Comparison of ENCODE assay signal across 24 cellular contexts in genomic region chr3:12862387-12862786, GRCh38. TPM values are rescaled to one million over a fixed set of nuclear protein-coding genes. Genes with fewer than 3 reads are reported as not detected.
DNase-seq lines count a peak whose midpoint lies in the region; ATAC-seq, FAIRE-seq and TF ChIP-seq lines count a peak whose summit lies in the region.
"Had no signal": no experiment of that assay in that cellular context is flagged by ENCODE, and none has a peak within 500 bp of the region (broad histone marks: within the 10 kb centered on the region; RNA-seq: fewer than 3 reads in every experiment).

No MANE protein-coding gene starts in this region.

- no peaks in the 10 kb centered on the region for H4K20me1 ChIP-seq in BLaER1
- H4K20me1 ChIP-seq in BLaER1 treated with 17β-estradiol and CSF1 and Interleukin-3, amounts not matched to agents 10 nM and 100 nM, result no peaks in the 10 kb centered on the region
- no peaks in the 10 kb centered on the region for H4K20me1 ChIP-seq in K562 (replicated peaks; ENCODE audit: control insufficient read depth, insufficient read depth, low read length)

- FAIRE-seq in K562 (lab: Jason Lieb, UNC), result no peak
- FAIRE-seq: A204.1, GM12878, GM12892, GM18507 had no signal

- no peaks in the 10 kb centered on the region for H3K9me1 ChIP-seq in K562 (ENCODE audit: control insufficient read depth, insufficient read depth, low read length)

- H3K27ac ChIP-seq in BLaER1 (no peak overlapping the region), K562 (ENCODE audit: extremely low read depth, low read depth, low read length) (no peak overlapping the region)
- H3K27ac ChIP-seq in BLaER1 treated with 17β-estradiol and CSF1 and Interleukin-3, amounts not matched to agents 10 nM and 100 nM, result no peak overlapping the region

- H3K4me1 ChIP-seq in BLaER1, result peaks cover 17% of the 10 kb centered on the region
- H3K4me1 ChIP-seq in BLaER1 treated with 17β-estradiol and CSF1 and Interleukin-3, amounts not matched to agents 10 nM and 100 nM, result peaks cover 0 to 20% (median 12%) of the 10 kb centered on the region in 10 experiments; a peak in 13 of 20 replicates
- peaks cover 7 to 18% of the 10 kb centered on the region in 2 experiments; a peak in 4 of 5 replicates for H3K4me1 ChIP-seq in K562 (replicated peaks in 1 of 2; ENCODE audit: control insufficient read depth in 2 of 2, insufficient read depth in 2 of 2, low read length in 2 of 2)
- H3K4me1 ChIP-seq: BE2C had no signal

- H3K36me3 ChIP-seq in BLaER1 (no peaks in the 10 kb centered on the region), K562 (ENCODE audit: control insufficient read depth, insufficient read depth, low read length) (no peaks in the 10 kb centered on the region)
- 0 out of 22 replicates have a peak, but pooled peaks cover 0 to 4% (median 0%) of the 10 kb centered on the region in 11 experiments for H3K36me3 ChIP-seq in BLaER1 treated with 17β-estradiol and CSF1 and Interleukin-3, amounts not matched to agents 10 nM and 100 nM
- H3K36me3 ChIP-seq: BE2C had no signal

- TF ChIP-seq RAD21 in K562 (CRISPR knock-in tag; conservative IDR thresholded peaks at IDR 0.05 in 1 of 2, IDR thresholded peaks at IDR 0.05 in 1 of 2), result no peak

- no peaks in the 10 kb centered on the region for H3K79me2 ChIP-seq in K562 (ENCODE audit: control insufficient read depth, insufficient read depth, low read length)

- ATAC-seq in K562, result no peak; the same call in 1 of the 3 replicates
- no peak for ATAC-seq in HG03045 (IDR thresholded peaks at IDR 0.05; ENCODE audit: unreplicated experiment)
- ATAC-seq in HG02884 (IDR thresholded peaks at IDR 0.05; ENCODE audit: unreplicated experiment), result no peak
- ATAC-seq: GM12878 had no signal

- no peaks in the 10 kb centered on the region for H3K27me3 ChIP-seq in BLaER1
- H3K27me3 ChIP-seq in BLaER1 treated with 17β-estradiol and CSF1 and Interleukin-3, amounts not matched to agents 10 nM and 100 nM, result no peaks in the 10 kb centered on the region
- H3K27me3 ChIP-seq in K562 (ENCODE audit: control insufficient read depth in 2 of 2, insufficient read depth in 2 of 2, low read length in 2 of 2), result no peaks in the 10 kb centered on the region
- H3K27me3 ChIP-seq: BE2C had no signal

- CTCF ChIA-PET in K562 (lab: Yijun Ruan, JAX; ENCODE audit: low intra/inter-chr PET ratio), result no interaction called here

- POLR2A ChIA-PET in K562 (lab: Yijun Ruan, JAX), result interaction anchor here (0.9 to 3.4 kb wide), 5 partner anchors 9 to 30 kb away, joined by 3 to 14 read pairs (median 5); partner anchors contain the start of gene RPL32

- H2AFZ ChIP-seq in K562 (ENCODE audit: low read depth, low read length), result peak overlapping the region; percentile 76

- in situ Hi-C loops in K562 (cut with MboI), result no loop called here

- peaks cover 20% of the 10 kb centered on the region for H3K9me3 ChIP-seq in BLaER1
- peaks cover 20 to 31% (median 25%) of the 10 kb centered on the region in 11 experiments for H3K9me3 ChIP-seq in BLaER1 treated with 17β-estradiol and CSF1 and Interleukin-3, amounts not matched to agents 10 nM and 100 nM (replicated peaks in 1 of 11)
- peaks cover 10% of the 10 kb centered on the region for H3K9me3 ChIP-seq in K562 (replicated peaks; ENCODE audit: control insufficient read depth, insufficient read depth, low read depth, low read length)
- H3K9me3 ChIP-seq: BE2C had no signal

- peak overlapping the region; percentile 38 for H3K4me2 ChIP-seq in BLaER1
- peak overlapping the region in 7 of 11 experiments; percentile 12 to 57 (median 36); a peak in 12 of 22 replicates for H3K4me2 ChIP-seq in BLaER1 treated with 17β-estradiol and CSF1 and Interleukin-3, amounts not matched to agents 10 nM and 100 nM
- H3K4me2 ChIP-seq in K562 (ENCODE audit: insufficient read depth, low read length), result no peak overlapping the region; the same call in 1 of the 2 replicates

- TF ChIP-seq CTCF in K562 (IDR thresholded peaks at IDR 0.05 in 2 of 3, conservative IDR thresholded peaks at IDR 0.05 in 1 of 3; ENCODE audit: insufficient read depth in 2 of 3, low read depth in 1 of 3, low read length in 3 of 3), result no peak

- intact Hi-C loops in K562 (cut with micrococcal nuclease), result no loop called here

- whole genome bisulfite sequencing in K562 (ENCODE audit: insufficient coverage, low coverage, missing lambda C conversion rate), result 67% methylated on average over 8 of the region's 8 CpGs

- TF ChIP-seq EP300 in K562 (IDR thresholded peaks at IDR 0.05; ENCODE audit: low read length), result no peak

- DNase-seq in K562 (ENCODE audit: extremely low read depth in 1 of 4, low spot score in 3 of 4) (no peak), kidney glomerular epithelial cell (lab: John Stamatoyannopoulos, UW) (no peak)
- DNase-seq: 8988T; ACHN; BE2C; C1 segment of cervical spinal cord; CD4-positive, CD25-positive, alpha-beta regulatory T cell; CD8-positive, alpha-beta memory T cell; COR-L47; DMS 273 treated with DMSO at 0.1 percent for 48 hours; DMS153; DMS53; DMS79; DND-41; EL; GDM1 had no signal

- H3K4me3 ChIP-seq in BLaER1, result no peak overlapping the region
- H3K4me3 ChIP-seq in BLaER1 treated with 17β-estradiol and CSF1 and Interleukin-3, amounts not matched to agents 10 nM and 100 nM, result no peak overlapping the region
- H3K4me3 ChIP-seq in K562, result no peak overlapping the region
- H3K4me3 ChIP-seq: GM12878 had no signal

- BruUV-seq in K562 (replicated peaks; lab: Mats Ljungman, UMichigan), result no TSS peak

- H3K9ac ChIP-seq in BLaER1 (no peak overlapping the region), K562 (ENCODE audit: insufficient read depth in 1 of 2, low read depth in 2 of 2, low read length in 2 of 2) (no peak overlapping the region; a peak in 1 of 4 replicates)
- H3K9ac ChIP-seq in BLaER1 treated with 17β-estradiol and CSF1 and Interleukin-3, amounts not matched to agents 10 nM and 100 nM, result no peak overlapping the region

- no peak for TF ChIP-seq POLR2A in K562 (conservative IDR thresholded peaks at IDR 0.05)

TF ChIP-seq in K562, 482 proteins besides CTCF, POLR2A, EP300 and RAD21 (continues in another document):
- TF ChIP-seq, protein P1, sequence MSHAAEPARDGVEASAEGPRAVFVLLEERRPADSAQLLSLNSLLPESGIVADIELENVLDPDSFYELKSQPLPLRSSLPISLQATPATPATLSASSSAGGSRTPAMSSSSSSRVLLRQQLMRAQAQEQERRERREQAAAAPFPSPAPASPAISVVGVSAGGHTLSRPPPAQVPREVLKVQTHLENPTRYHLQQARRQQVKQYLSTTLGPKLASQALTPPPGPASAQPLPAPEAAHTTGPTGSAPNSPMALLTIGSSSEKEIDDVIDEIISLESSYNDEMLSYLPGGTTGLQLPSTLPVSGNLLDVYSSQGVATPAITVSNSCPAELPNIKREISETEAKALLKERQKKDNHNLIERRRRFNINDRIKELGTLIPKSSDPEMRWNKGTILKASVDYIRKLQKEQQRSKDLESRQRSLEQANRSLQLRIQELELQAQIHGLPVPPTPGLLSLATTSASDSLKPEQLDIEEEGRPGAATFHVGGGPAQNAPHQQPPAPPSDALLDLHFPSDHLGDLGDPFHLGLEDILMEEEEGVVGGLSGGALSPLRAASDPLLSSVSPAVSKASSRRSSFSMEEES (CRISPR knock-in tag; IDR thresholded peaks at IDR 0.05), result no peak
- no peak for TF ChIP-seq RBM17 (IDR thresholded peaks at IDR 0.05; ENCODE audit: borderline replicate concordance, low read depth, low read length)
- no peak for TF ChIP-seq SP1 (CRISPR knock-in tag; IDR thresholded peaks at IDR 0.05)
- no peak for TF ChIP-seq MYNN (IDR thresholded peaks at IDR 0.05)
- TF ChIP-seq MYNN (CRISPR knock-in tag; IDR thresholded peaks at IDR 0.05), result no peak
- peak; percentile 38; the same call in 1 of the 2 replicates for TF ChIP-seq TAL1 (IDR thresholded peaks at IDR 0.05)
- no peak for TF ChIP-seq GTF2B (IDR thresholded peaks at IDR 0.05; ENCODE audit: extremely low read depth, insufficient read length)
- TF ChIP-seq MEIS2 (IDR thresholded peaks at IDR 0.05; ENCODE audit: partially characterized antibody), result peak; percentile 71
- no peak for TF ChIP-seq BRCA1 (IDR thresholded peaks at IDR 0.05)
- TF ChIP-seq BRCA1 (CRISPR knock-in tag; IDR thresholded peaks at IDR 0.05), result no peak
- no peak for TF ChIP-seq SIN3B (IDR thresholded peaks at IDR 0.05; ENCODE audit: low read depth)
- peak; percentile 69 for TF ChIP-seq TEAD4 (IDR thresholded peaks at IDR 0.05; ENCODE audit: low read length)
- TF ChIP-seq TEAD4 (CRISPR knock-in tag; IDR thresholded peaks at IDR 0.05; ENCODE audit: borderline replicate concordance), result no peak
- TF ChIP-seq TCF3 (CRISPR knock-in tag; IDR thresholded peaks at IDR 0.05), result peak; percentile 49
- 0 out of 2 replicates have a peak, but pooled peaks have one; percentile 29 for TF ChIP-seq ARID1B (IDR thresholded peaks at IDR 0.05)
- TF ChIP-seq SMAD1 (IDR thresholded peaks at IDR 0.05; ENCODE audit: low read depth, low read length, partially characterized antibody), result no peak
- TF ChIP-seq CBFA2T2 (conservative IDR thresholded peaks at IDR 0.05), result peak; percentile 32; the same call in 1 of the 2 replicates
- no peak for TF ChIP-seq SMARCA4 (IDR thresholded peaks at IDR 0.05)

RNA-seq across cellular contexts. Expression of gene RPL32, which starts 21.0 kb away (rescaled TPM):
- 321 and 449 TPM in 2 replicates for total RNA-seq in K562 (2011; cell fraction: chromatin; rRNA removed; ENCODE audit: low replicate concordance)
- 553 and 562 TPM in 2 replicates for total RNA-seq in K562 (2011; cell fraction: nucleolus; rRNA removed)
- total RNA-seq in K562 (2011; cell fraction: nucleoplasm; rRNA removed), result 913 and 2,354 TPM in 2 replicates
- total RNA-seq in K562 (2014; rRNA removed), result 3,132 and 3,347 TPM in 2 replicates
- total RNA-seq in K562 (2014; rRNA removed; fragmentation: Illumina TruSeq; extraction: Trizol), result 4,513 and 4,632 TPM in 2 replicates
- 4,527 and 4,779 TPM in 2 replicates for total RNA-seq in K562 (2015; rRNA removed; fragmentation: Illumina TruSeq; extraction: Trizol)
- total RNA-seq in K562 (2021), result 2,738 and 3,009 TPM in 2 replicates
- polyA plus RNA-seq in K562 (2011; rRNA removed), result 4,861 and 5,231 TPM in 2 replicates
- 2,530 and 2,776 TPM in 2 replicates for polyA plus RNA-seq in K562 (2011; cell fraction: cytosol; rRNA removed)
- 1,377 and 2,422 TPM in 2 replicates for polyA plus RNA-seq in K562 (2011; cell fraction: nucleus; rRNA removed)
- 4,850 and 6,211 TPM in 2 replicates for polyA plus RNA-seq in K562 (2012)
- polyA plus RNA-seq in K562 (2014; fragmentation: Illumina TruSeq; extraction: Trizol), result 5,815 and 6,200 TPM in 2 replicates
- 1,000 to 10,000 TPM; 3,469 to 4,286 TPM for polyA plus RNA-seq in K562 (2014; fragmentation: Nextera tagmentation; extraction: Ambion mirVana)
- polyA plus RNA-seq in K562 (2014; rRNA removed), result 4,142 and 5,104 TPM in 2 replicates
- 3,010 and 3,339 TPM in 2 replicates for polyA minus RNA-seq in K562 (2011; rRNA and poly(A)+ RNA removed)
- 1,491 and 1,656 TPM in 2 replicates for polyA minus RNA-seq in K562 (2011; cell fraction: cytosol; rRNA and poly(A)+ RNA removed)
- polyA minus RNA-seq in K562 (2011; cell fraction: nucleus; rRNA and poly(A)+ RNA removed), result 319 and 489 TPM in 2 replicates
